In genomic region chr3:8152826-8153418, GRCh38 we compare ENCODE assay signal across 21 cellular contexts.
"Had no signal": no experiment of that assay in that cellular context is flagged by ENCODE, and none has a peak within 500 bp of the region (broad histone marks: within the 10 kb centered on the region; RNA-seq: fewer than 3 reads in every experiment).

No MANE protein-coding gene starts in this region.

- H3K27ac ChIP-seq: breast epithelium, esophagus squamous epithelium, heart left ventricle, lower lobe of right lung had no signal

- H3K27me3 Mint-ChIP-seq: progenitor cell of endocrine pancreas had no signal

- ATAC-seq: activated CD4-positive, alpha-beta T cell treated with anti-CD3 and anti-CD28 coated beads for 36 hours; activated CD8-positive, alpha-beta T cell treated with anti-CD3 and anti-CD28 coated beads for 36 hours; activated T-cell treated with anti-CD3 and anti-CD28 coated beads, Interleukin-2, amount 50 U/mL, for 72 hours; heart left ventricle; lower lobe of right lung; sciatic nerve had no signal

- H3K4me3 ChIP-seq: breast epithelium, esophagus squamous epithelium, heart left ventricle, lower lobe of right lung had no signal

- H3K4me3 Mint-ChIP-seq: activated CD4-positive, alpha-beta T cell treated with anti-CD3 and anti-CD28 coated beads for 36 hours; activated CD8-positive, alpha-beta T cell treated with anti-CD3 and anti-CD28 coated beads for 36 hours; activated naive CD8-positive, alpha-beta T cell treated with anti-CD3 and anti-CD28 coated beads, Interleukin-2, amount 10 ng/mL, durations not matched to agents 7 days and 5 days; activated T-cell treated with anti-CD3 and anti-CD28 coated beads, Interleukin-2, amount 50 U/mL, for 72 hours; naive B cell had no signal

- H3K4me1 ChIP-seq: breast epithelium, heart left ventricle, lower lobe of right lung had no signal

- H3K27me3 ChIP-seq: breast epithelium, heart left ventricle had no signal

- H3K36me3 ChIP-seq: breast epithelium, esophagus squamous epithelium, heart left ventricle, lower lobe of right lung had no signal

- H3K9me3 ChIP-seq: breast epithelium, esophagus squamous epithelium, heart left ventricle, lower lobe of right lung had no signal

- H3K4me1 Mint-ChIP-seq: activated CD4-positive, alpha-beta T cell treated with anti-CD3 and anti-CD28 coated beads for 36 hours; activated naive CD8-positive, alpha-beta T cell treated with anti-CD3 and anti-CD28 coated beads, Interleukin-2, amount 10 ng/mL, durations not matched to agents 7 days and 5 days; naive B cell had no signal

- H3K9me3 Mint-ChIP-seq: activated CD8-positive, alpha-beta T cell treated with anti-CD3 and anti-CD28 coated beads for 36 hours; activated T-cell treated with anti-CD3 and anti-CD28 coated beads, Interleukin-2, amount 50 U/mL, for 72 hours had no signal

- H3K36me3 Mint-ChIP-seq: activated naive CD8-positive, alpha-beta T cell treated with anti-CD3 and anti-CD28 coated beads, Interleukin-2, amount 10 ng/mL, durations not matched to agents 7 days and 5 days; naive B cell had no signal

- H3K27ac Mint-ChIP-seq: activated CD4-positive, alpha-beta T cell treated with anti-CD3 and anti-CD28 coated beads for 36 hours; activated CD8-positive, alpha-beta T cell treated with anti-CD3 and anti-CD28 coated beads for 36 hours; activated naive CD8-positive, alpha-beta T cell treated with anti-CD3 and anti-CD28 coated beads, Interleukin-2, amount 10 ng/mL, durations not matched to agents 7 days and 5 days; activated T-cell treated with anti-CD3 and anti-CD28 coated beads, Interleukin-2, amount 50 U/mL, for 72 hours; naive B cell; progenitor cell of endocrine pancreas had no signal

- DNase-seq: activated CD4-positive, alpha-beta T cell treated with anti-CD3 and anti-CD28 coated beads for 36 hours; activated CD8-positive, alpha-beta memory T cell treated with anti-CD3 and anti-CD28 coated beads, Interleukin-2, amount 50 U/mL, for 4 hours; activated CD8-positive, alpha-beta T cell treated with anti-CD3 and anti-CD28 coated beads for 36 hours; activated gamma-delta T cell treated with Interleukin-2 at 50 U/mL for 16 hours; activated naive CD8-positive, alpha-beta T cell treated with anti-CD3 and anti-CD28 coated beads, Interleukin-2, amount 10 ng/mL, durations not matched to agents 7 days and 5 days; activated T-cell treated with anti-CD3 and anti-CD28 coated beads, Interleukin-2, amount 50 U/mL, for 72 hours; anterior cingulate cortex; dermis blood vessel endothelial cell; esophagus squamous epithelium; foreskin fibroblast; heart left ventricle; lower lobe of right lung; naive B cell; nucleus accumbens; stimulated activated CD4-positive, alpha-beta T cell treated with anti-CD3 and anti-CD28 coated beads, Interleukin-2, amount 100 ng/mL, for 24 hours; stimulated activated naive CD4-positive, alpha-beta T cell; substantia nigra; trophoblast cell had no signal
